In genomic region chr7:47170516-47170915, GRCh38 we compare ENCODE assay signal across 1 cellular context.
TF ChIP-seq lines count a peak whose summit lies in the region.

No MANE protein-coding gene starts in this region.

TF ChIP-seq in GM23338, 12 proteins besides CTCF, POLR2A, EP300 and RAD21 (continued from another document):
- TF ChIP-seq ZNF462 (CRISPR knock-in tag; IDR thresholded peaks at IDR 0.05): no peak
- no peak for TF ChIP-seq ZNF331 (CRISPR knock-in tag; IDR thresholded peaks at IDR 0.05; ENCODE audit: low read depth)
- no peak for TF ChIP-seq POLR2AphosphoS5 (IDR thresholded peaks at IDR 0.05; ENCODE audit: low read depth)
- no peak for TF ChIP-seq JUNB (IDR thresholded peaks at IDR 0.05; ENCODE audit: unreplicated experiment)
- no peak for TF ChIP-seq EZH2 (IDR thresholded peaks at IDR 0.05; ENCODE audit: low read depth, unreplicated experiment)
- no peak for TF ChIP-seq REST (IDR thresholded peaks at IDR 0.05; ENCODE audit: unreplicated experiment)
- TF ChIP-seq EZH2phosphoT487 (IDR thresholded peaks at IDR 0.05; ENCODE audit: unreplicated experiment): no peak
- no peak for TF ChIP-seq STAT1 (IDR thresholded peaks at IDR 0.05; ENCODE audit: unreplicated experiment)
- no peak for TF ChIP-seq CREB1 (CRISPR knock-in tag; IDR thresholded peaks at IDR 0.05; ENCODE audit: low read depth)
- no peak for TF ChIP-seq ETS1 (IDR thresholded peaks at IDR 0.05)
